In genomic region chr9:127291379-127291778, GRCh38 we compare ENCODE assay signal across 14 cellular contexts. TPM values are rescaled to one million over a fixed set of nuclear protein-coding genes. Genes with fewer than 3 reads are reported as not detected.
DNase-seq lines count a peak whose midpoint lies in the region; ATAC-seq, FAIRE-seq and TF ChIP-seq lines count a peak whose summit lies in the region.
"Had no signal": no experiment of that assay in that cellular context is flagged by ENCODE, and none has a peak within 500 bp of the region (broad histone marks: within the 10 kb centered on the region; RNA-seq: fewer than 3 reads in every experiment).

No MANE protein-coding gene starts in this region.

- H3K36me3 ChIP-seq in right lobe of liver, result no peaks in the 10 kb centered on the region
- H3K36me3 ChIP-seq in HepG2 (replicated peaks in 1 of 2; ENCODE audit: control insufficient read depth in 1 of 2, insufficient read depth in 2 of 2, low read length in 2 of 2), result no peaks in the 10 kb centered on the region

- 100% methylated on average over 1 of the region's 4 CpGs for WGBS in right lobe of liver (ENCODE audit: insufficient coverage, low coverage, low lambda C conversion rate, missing lambda C conversion rate)
- 87% methylated on average over 2 of the region's 4 CpGs for WGBS in HepG2 (ENCODE audit: low lambda C conversion rate)
- WGBS in right cardiac atrium, result 80% methylated on average over 4 of the region's 4 CpGs

- H3K4me2 ChIP-seq in HepG2 (ENCODE audit: low read depth, low read length), result no peak overlapping the region

- no peaks in the 10 kb centered on the region for H3K9me3 ChIP-seq in right lobe of liver
- no peaks in the 10 kb centered on the region for H3K9me3 ChIP-seq in HepG2 (ENCODE audit: low read length)
- no peaks in the 10 kb centered on the region for H3K9me3 ChIP-seq in right cardiac atrium (ENCODE audit: control insufficient read depth, low read length)

- intact Hi-C loops in right lobe of liver (cut with DNase I), result no loop called here
- intact Hi-C loops in HepG2 (cut with micrococcal nuclease; ENCODE audit: unreplicated experiment), result no loop called here
- intact Hi-C loops in right cardiac atrium (cut with DNase I), result no loop called here

- no peak overlapping the region for H3K9ac ChIP-seq in HepG2 (ENCODE audit: insufficient read depth, low read depth, low read length)

- no peak for FAIRE-seq in HepG2 (lab: Jason Lieb, UNC)
- FAIRE-seq: GM12878, GM18507 had no signal

- no peak for DNase-seq in right lobe of liver
- DNase-seq in HepG2 (ENCODE audit: low spot score), result no peak
- DNase-seq in cerebellum (ENCODE audit: low spot score), result peak; percentile 68
- no peak for DNase-seq in right cardiac atrium
- no peak for DNase-seq in effector CD8-positive, alpha-beta T cell (lab: John Stamatoyannopoulos, UW)
- no peak for DNase-seq in NCI-H1417 treated with DMSO at 0.1 percent for 48 hours (lab: John Stamatoyannopoulos, UW)
- DNase-seq: ACHN; Calu3; CD4-positive, alpha-beta T cell; HCEC 1CT; HFFc6 had no signal

- no peak for TF ChIP-seq CTCF in right lobe of liver (IDR thresholded peaks at IDR 0.05)
- TF ChIP-seq CTCF in HepG2 (CRISPR knock-in tag; IDR thresholded peaks at IDR 0.05), result no peak

- H3K27me3 ChIP-seq in right lobe of liver (no peaks in the 10 kb centered on the region), HepG2 (ENCODE audit: control insufficient read depth in 1 of 2, insufficient read depth in 2 of 2, low read length in 2 of 2) (no peaks in the 10 kb centered on the region), right cardiac atrium (ENCODE audit: control insufficient read depth, insufficient read depth) (no peaks in the 10 kb centered on the region)

- no peaks in the 10 kb centered on the region for H4K20me1 ChIP-seq in HepG2 (ENCODE audit: insufficient read depth, low read length)

- no peak overlapping the region for H3K27ac ChIP-seq in right lobe of liver
- no peak overlapping the region for H3K27ac ChIP-seq in HepG2 (ENCODE audit: extremely low read length, insufficient read depth, low read length)
- no peak overlapping the region for H3K27ac ChIP-seq in right cardiac atrium (ENCODE audit: low read length)

- in situ Hi-C loops in HepG2 (cut with HindIII; ENCODE audit: extremely low pct_ligation_motif_present, low pct_unique_long_range_greater_than_20kb), result no loop called here

- ATAC-seq in right lobe of liver (peak; percentile 44 to 55 (median 51)), HepG2 (no peak), right cardiac atrium (peak; percentile 22 to 43), HG02588 (IDR thresholded peaks at IDR 0.05; ENCODE audit: unreplicated experiment) (no peak)
- ATAC-seq: GM12878 had no signal

- BruUV-seq in HepG2 (replicated peaks; lab: Mats Ljungman, UMichigan), result no TSS peak

- CTCF ChIA-PET in HepG2 (lab: Yijun Ruan, JAX; ENCODE audit: low intra/inter-chr PET ratio, low total read pairs), result no interaction called here

- H2AFZ ChIP-seq in HepG2 (ENCODE audit: low read length), result no peak overlapping the region

- no peaks in the 10 kb centered on the region for H3K79me2 ChIP-seq in HepG2 (ENCODE audit: insufficient read depth, low read length)

- H3K4me3 ChIP-seq in right lobe of liver (no peak overlapping the region), HepG2 (replicated peaks in 1 of 3; ENCODE audit: insufficient read depth in 1 of 3, low read depth in 2 of 3, low read length in 3 of 3) (no peak overlapping the region), right cardiac atrium (ENCODE audit: low read length) (no peak overlapping the region)
- H3K4me3 ChIP-seq: GM12878 had no signal

- H3K4me1 ChIP-seq in right lobe of liver (peaks cover 0 to 20% (median 9%) of the 10 kb centered on the region in 4 donors), HepG2 (ENCODE audit: insufficient read depth, low read length) (peaks cover 2% of the 10 kb centered on the region), right cardiac atrium (ENCODE audit: control insufficient read depth, insufficient read depth, low read length) (peaks cover 4% of the 10 kb centered on the region)

- TF ChIP-seq RAD21 in HepG2 (CRISPR knock-in tag; IDR thresholded peaks at IDR 0.05), result no peak

- no peak for TF ChIP-seq POLR2A in right lobe of liver (IDR thresholded peaks at IDR 0.05)
- no peak for TF ChIP-seq POLR2A in HepG2 (IDR thresholded peaks at IDR 0.05; ENCODE audit: insufficient read depth in 1 of 2, low read depth in 2 of 2, low read length in 2 of 2)

- TF ChIP-seq EP300 in HepG2 (IDR thresholded peaks at IDR 0.05; ENCODE audit: low read depth in 2 of 2, low read length in 2 of 2), result no peak
- TF ChIP-seq EP300 in HepG2 (CRISPR knock-in tag; IDR thresholded peaks at IDR 0.05; ENCODE audit: borderline replicate concordance), result no peak

- POLR2A ChIA-PET in HepG2 (lab: Yijun Ruan, JAX), result no interaction called here

TF ChIP-seq in HepG2, 621 proteins besides CTCF, POLR2A, EP300 and RAD21:
- TF ChIP-seq SAFB2 (CRISPR knock-in tag; IDR thresholded peaks at IDR 0.05; ENCODE audit: borderline replicate concordance, low read depth), result no peak
TF ChIP-seq in HepG2: peak in this region for 0.

RNA-seq across cellular contexts. Expression of gene GARNL3, which starts 26.8 kb away (rescaled TPM):
- total RNA-seq in right lobe of liver, result 1 to 10 TPM; 4.4 to 9.7 (median 6.1) TPM
- 6.0 and 11.0 TPM in 2 replicates for total RNA-seq in HepG2 (2016; rRNA removed; fragmentation: Illumina TruSeq; extraction: Trizol)
- 5.0 and 6.1 TPM in 2 replicates for total RNA-seq in HepG2 (2016; cell fraction: cytosol; rRNA removed; fragmentation: Illumina TruSeq; extraction: Trizol; ENCODE audit: low read depth)
- 4.9 and 8.3 TPM in 2 replicates for total RNA-seq in HepG2 (2016; cell fraction: insoluble cytoplasmic fraction; rRNA removed; fragmentation: Illumina TruSeq; extraction: Trizol)
- total RNA-seq in HepG2 (2016; cell fraction: membrane; rRNA removed; fragmentation: Illumina TruSeq; extraction: Trizol), result 4.0 and 4.8 TPM in 2 replicates
- 23.2 and 25.8 TPM in 2 replicates for total RNA-seq in HepG2 (2016; cell fraction: nucleus; rRNA removed; fragmentation: Illumina TruSeq; extraction: Trizol)
- polyA plus RNA-seq in HepG2 (2011; rRNA removed), result 3.9 and 6.7 TPM in 2 replicates
- 2.0 and 3.1 TPM in 2 replicates for polyA plus RNA-seq in HepG2 (2011; cell fraction: cytosol; rRNA removed)
- 30.0 and 33.5 TPM in 2 replicates for polyA plus RNA-seq in HepG2 (2011; cell fraction: nucleus; rRNA removed)
- polyA plus RNA-seq in HepG2 (2012), result 7.4 and 7.5 TPM in 2 replicates
- polyA plus RNA-seq in HepG2 (2016; cell fraction: cytosol; fragmentation: Illumina TruSeq; extraction: Trizol; ENCODE audit: low read depth), result 1.2 and 1.5 TPM in 2 replicates
- polyA plus RNA-seq in HepG2 (2016; cell fraction: insoluble cytoplasmic fraction; fragmentation: Illumina TruSeq; extraction: Trizol; ENCODE audit: low read depth), result 2.9 and 4.3 TPM in 2 replicates
- polyA plus RNA-seq in HepG2 (2016; cell fraction: membrane; fragmentation: Illumina TruSeq; extraction: Trizol; ENCODE audit: low read depth), result 2.1 and 2.2 TPM in 2 replicates
- polyA plus RNA-seq in HepG2 (2016; cell fraction: nucleus; fragmentation: Illumina TruSeq; extraction: Trizol; ENCODE audit: insufficient read depth, low read depth), result 20.4 and 21.1 TPM in 2 replicates
- 4.7 and 5.2 TPM in 2 replicates for polyA minus RNA-seq in HepG2 (2011; rRNA and poly(A)+ RNA removed; ENCODE audit: low replicate concordance)
- 3.6 and 7.7 TPM in 2 replicates for polyA minus RNA-seq in HepG2 (2011; cell fraction: cytosol; rRNA and poly(A)+ RNA removed)
- 29.7 and 53.3 TPM in 2 replicates for polyA minus RNA-seq in HepG2 (2011; cell fraction: nucleus; rRNA and poly(A)+ RNA removed)
- total RNA-seq in cerebellum, result 87.7 TPM
- total RNA-seq in right cardiac atrium, result 10 to 100 TPM; 14.1 to 24.2 (median 17.3) TPM
- polyA plus RNA-seq in right cardiac atrium, result 9.1 TPM

Comparison
In these comparisons a context has a peak if more than half of its experiments do, and no peak if none do; other contexts are left out.
1. ATAC-seq: peak in right lobe of liver (4 of 4) and right cardiac atrium (2 of 2); none in HepG2 (single experiment) and HG02588 (single experiment).